9 cellular contexts compared by ENCODE assay signal in the genomic region with DNA sequence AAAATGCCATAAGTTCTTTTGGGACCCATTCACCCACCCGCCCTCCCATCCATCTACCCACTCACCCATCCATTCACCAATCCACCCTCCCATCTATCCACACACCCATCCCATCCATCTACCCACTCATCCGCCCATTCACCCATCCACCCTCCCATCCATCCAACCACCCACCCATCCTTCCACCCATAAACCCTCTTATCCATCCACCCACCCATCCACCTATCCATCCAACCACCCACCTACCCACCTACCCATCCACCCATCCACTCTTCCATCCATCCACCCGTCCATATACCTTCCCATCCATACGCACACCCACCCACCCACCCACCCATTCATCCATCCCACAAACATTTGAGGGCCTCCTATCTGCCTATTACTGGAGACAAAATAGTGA. TPM values are rescaled to one million over a fixed set of nuclear protein-coding genes. Genes with fewer than 3 reads are reported as not detected.
"Had no signal": no experiment of that assay in that cellular context is flagged by ENCODE, and none has a peak within 500 bp of the region (broad histone marks: within the 10 kb centered on the region; RNA-seq: fewer than 3 reads in every experiment).

No MANE protein-coding gene starts in this region.

- H3K9me3 Mint-ChIP-seq: GM23338, H9 had no signal

- H3K9ac ChIP-seq: GM23248 had no signal

- H3K27ac Mint-ChIP-seq: GM23338, H9, HFFc6 had no signal

- H3K36me3 ChIP-seq: HAP-1 had no signal

- H3K4me3 ChIP-seq: GM23248, GM23338, HAP-1 had no signal

- H3K9me3 ChIP-seq: HAP-1 had no signal

- DNase-seq: GM23248, GOT3, H7, H9, HCEC 1CT, HFFc6 had no signal

- ATAC-seq: GM23338, HCT116 had no signal

- H3K4me1 ChIP-seq: HAP-1 had no signal

- H3K4me1 Mint-ChIP-seq: GM23338, H9 had no signal

- H3K4me3 Mint-ChIP-seq: GM23338, H9, HFFc6 had no signal

- H3K27ac ChIP-seq: GM23248 had no signal

RNA-seq across cellular contexts. Expression of gene MSX2, which starts 43.3 kb away (rescaled TPM):
- total RNA-seq: HFFc6 had no signal
